8 cellular contexts compared by ENCODE assay signal in the genomic region with DNA sequence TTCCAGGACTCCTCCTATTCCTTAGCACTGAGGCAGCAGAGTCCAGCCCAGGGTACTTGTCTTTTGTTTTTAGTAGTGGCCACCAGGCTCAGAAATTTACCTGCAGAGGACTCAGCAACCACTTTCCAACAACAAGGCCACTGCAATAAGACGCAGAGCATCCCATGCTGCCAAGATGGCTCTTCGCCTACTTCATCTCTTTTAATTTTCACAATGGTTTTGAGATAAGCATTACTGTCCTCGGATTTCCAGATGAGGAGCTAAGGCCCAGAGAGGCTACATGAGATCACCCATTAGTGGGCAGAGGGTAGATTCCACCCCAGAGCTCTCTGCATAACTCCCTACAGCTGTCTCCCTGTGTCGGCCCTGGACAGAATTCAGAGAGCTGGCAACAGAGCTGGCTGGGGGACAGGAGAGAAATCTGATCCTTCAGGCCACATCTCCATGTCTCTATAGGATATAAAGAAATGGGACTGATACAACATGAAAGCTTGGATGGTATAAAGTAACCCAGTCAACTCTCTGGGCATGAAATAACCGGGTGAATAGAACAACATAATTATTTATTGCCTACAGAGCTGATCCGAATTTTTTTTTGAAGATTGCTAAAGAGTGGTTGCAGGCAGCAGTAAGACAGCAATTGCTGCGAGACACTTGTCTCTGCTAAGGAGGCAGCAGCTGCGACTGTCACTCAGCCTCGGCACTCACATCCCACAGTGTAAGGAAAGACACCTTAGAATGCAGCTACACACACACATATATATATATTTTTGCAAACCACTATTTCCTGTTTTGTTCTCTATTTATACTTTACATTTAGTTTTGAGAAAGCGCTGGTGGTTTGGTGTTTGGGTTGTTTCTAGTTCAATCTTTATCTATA. TPM values are rescaled to one million over a fixed set of nuclear protein-coding genes. Genes with fewer than 3 reads are reported as not detected.
DNase-seq lines count a peak whose midpoint lies in the region; ATAC-seq and TF ChIP-seq lines count a peak whose summit lies in the region.

No MANE protein-coding gene starts in this region.

- H3K36me3 ChIP-seq in esophagus muscularis mucosa (no peaks in the 10 kb centered on the region), SK-N-SH (replicated peaks in 1 of 2; ENCODE audit: control insufficient read depth in 1 of 2, insufficient read depth in 2 of 2, low read length in 1 of 2) (no peaks in the 10 kb centered on the region), testis (ENCODE audit: low read depth, missing control alignments) (no peaks in the 10 kb centered on the region)

- H3K9ac ChIP-seq in SK-N-SH = no peak overlapping the region

- H3K4me3 ChIP-seq in GM12865 (ENCODE audit: low read depth, low read length) (no peak overlapping the region), esophagus muscularis mucosa (no peak overlapping the region), SK-N-SH (ENCODE audit: low read depth in 2 of 2, low read length in 1 of 2) (no peak overlapping the region), testis (no peak overlapping the region)

- POLR2A ChIA-PET in SK-N-SH (lab: Yijun Ruan, JAX) = interaction anchor here (0.6 kb wide), 1 partner anchor 28 kb away, joined by 4 read pairs; no protein-coding TSS in a partner anchor

- intact Hi-C loops in esophagus muscularis mucosa (cut with DNase I) (no loop called here), testis (cut with DNase I; ENCODE audit: low total_unique reads) (no loop called here)

- H3K4me2 ChIP-seq in SK-N-SH = no peak overlapping the region

- DNase-seq in GM12865 (ENCODE audit: low read depth) = peak; percentile 77
- DNase-seq in NCI-H2107 treated with DMSO at 0.1 percent for 48 hours (lab: John Stamatoyannopoulos, UW; ENCODE audit: unreplicated experiment) = peak; percentile 42
- peak; percentile 78 for DNase-seq in esophagus muscularis mucosa (ENCODE audit: extremely low spot score)
- DNase-seq in SK-N-SH = no peak
- DNase-seq in testis = no peak
- DNase-seq in cerebellar cortex (ENCODE audit: low spot score) = no peak
- no peak for DNase-seq in NCI-H146 treated with DMSO at 0.1 percent for 48 hours (lab: John Stamatoyannopoulos, UW; ENCODE audit: unreplicated experiment)

- H3K27ac ChIP-seq in esophagus muscularis mucosa (replicated peaks in 1 of 4) (no peak overlapping the region), SK-N-SH (ENCODE audit: low read depth in 2 of 2, low read length in 1 of 2) (no peak overlapping the region), testis (no peak overlapping the region)

- TF ChIP-seq EP300 in esophagus muscularis mucosa (IDR thresholded peaks at IDR 0.05) (no peak), SK-N-SH (IDR thresholded peaks at IDR 0.05; ENCODE audit: borderline replicate concordance in 1 of 2, low read depth in 1 of 2, low read length in 1 of 2) (no peak)

- TF ChIP-seq POLR2A in esophagus muscularis mucosa (IDR thresholded peaks at IDR 0.05; ENCODE audit: low read depth) (no peak), testis (IDR thresholded peaks at IDR 0.05) (no peak)

- ATAC-seq in GM21528 (IDR thresholded peaks at IDR 0.05; ENCODE audit: low FRiP score, unreplicated experiment) = peak; percentile 75

- H3K27me3 ChIP-seq in esophagus muscularis mucosa (peaks cover 0 to 5% (median 0%) of the 10 kb centered on the region in 4 donors), SK-N-SH (ENCODE audit: insufficient read depth) (0 out of 2 replicates have a peak, but pooled peaks cover 2% of the 10 kb centered on the region), testis (no peaks in the 10 kb centered on the region)

- no peak for TF ChIP-seq RAD21 in SK-N-SH (IDR thresholded peaks at IDR 0.05; ENCODE audit: low read length)

- no peaks in the 10 kb centered on the region for H3K4me1 ChIP-seq in esophagus muscularis mucosa
- H3K4me1 ChIP-seq in SK-N-SH (ENCODE audit: control insufficient read depth in 1 of 2, insufficient read depth in 2 of 2, low read depth in 1 of 2, low read length in 1 of 2) = no peaks in the 10 kb centered on the region
- H3K4me1 ChIP-seq in testis = no peaks in the 10 kb centered on the region

- no peaks in the 10 kb centered on the region for H3K79me2 ChIP-seq in SK-N-SH (ENCODE audit: insufficient read depth)

- WGBS in esophagus muscularis mucosa = 76% methylated on average over 10 of the region's 10 CpGs
- WGBS in SK-N-SH (ENCODE audit: low lambda C conversion rate) = 52% methylated on average over 10 of the region's 10 CpGs
- WGBS in testis, 2 donors = 74 to 75% methylated on average over 10 of the region's 10 CpGs

- H4K20me1 ChIP-seq in SK-N-SH (ENCODE audit: insufficient read depth) = no peaks in the 10 kb centered on the region

- H3K9me2 ChIP-seq in SK-N-SH = no peaks in the 10 kb centered on the region

- H3F3A ChIP-seq in SK-N-SH (replicated peaks; ENCODE audit: insufficient read depth) = no peaks in the 10 kb centered on the region

- TF ChIP-seq CTCF in GM12865 (IDR thresholded peaks at IDR 0.05; ENCODE audit: insufficient read depth, low read depth, low read length, missing control alignments) = no peak
- no peak for TF ChIP-seq CTCF in esophagus muscularis mucosa (IDR thresholded peaks at IDR 0.05)
- no peak for TF ChIP-seq CTCF in SK-N-SH (IDR thresholded peaks at IDR 0.05)
- TF ChIP-seq CTCF in testis (IDR thresholded peaks at IDR 0.05) = no peak

- H3K9me3 ChIP-seq in esophagus muscularis mucosa = no peaks in the 10 kb centered on the region
- no peaks in the 10 kb centered on the region for H3K9me3 ChIP-seq in SK-N-SH
- no peaks in the 10 kb centered on the region for H3K9me3 ChIP-seq in testis

- CTCF ChIA-PET in SK-N-SH (lab: Yijun Ruan, JAX) = interaction anchor here (0.7 to 2.5 kb wide), 3 partner anchors 61 to 647 kb away, joined by 3 to 10 read pairs (median 5); no protein-coding TSS in a partner anchor

- no peak overlapping the region for H2AFZ ChIP-seq in SK-N-SH (ENCODE audit: low read depth)

TF ChIP-seq in SK-N-SH, 30 proteins besides CTCF, POLR2A, EP300 and RAD21:
- TF ChIP-seq SMC3 (IDR thresholded peaks at IDR 0.05; ENCODE audit: low read depth, low read length) (no peak), ELF1 (IDR thresholded peaks at IDR 0.05) (no peak), POLR2AphosphoS5 (IDR thresholded peaks at IDR 0.05; ENCODE audit: low read depth, low read length) (no peak), EZH2phosphoT487 (IDR thresholded peaks at IDR 0.05; ENCODE audit: borderline replicate concordance, low read depth) (no peak), MXI1 (IDR thresholded peaks at IDR 0.05; ENCODE audit: low read depth, low read length) (no peak), GATA2 (CRISPR knock-in tag; IDR thresholded peaks at IDR 0.05) (no peak), MEF2A (IDR thresholded peaks at IDR 0.05; ENCODE audit: borderline replicate concordance, low read depth) (no peak), YY1 (IDR thresholded peaks at IDR 0.05; ENCODE audit: low read depth) (no peak), SIN3A (IDR thresholded peaks at IDR 0.05; ENCODE audit: borderline replicate concordance, low read depth, low read length) (no peak), CHD2 (IDR thresholded peaks at IDR 0.05; ENCODE audit: low read length, partially characterized antibody) (no peak), FOXJ3 (CRISPR knock-in tag; IDR thresholded peaks at IDR 0.05) (no peak), USF2 (IDR thresholded peaks at IDR 0.05; ENCODE audit: borderline replicate concordance, low read depth, low read length) (no peak)
- TF ChIP-seq, protein P1, sequence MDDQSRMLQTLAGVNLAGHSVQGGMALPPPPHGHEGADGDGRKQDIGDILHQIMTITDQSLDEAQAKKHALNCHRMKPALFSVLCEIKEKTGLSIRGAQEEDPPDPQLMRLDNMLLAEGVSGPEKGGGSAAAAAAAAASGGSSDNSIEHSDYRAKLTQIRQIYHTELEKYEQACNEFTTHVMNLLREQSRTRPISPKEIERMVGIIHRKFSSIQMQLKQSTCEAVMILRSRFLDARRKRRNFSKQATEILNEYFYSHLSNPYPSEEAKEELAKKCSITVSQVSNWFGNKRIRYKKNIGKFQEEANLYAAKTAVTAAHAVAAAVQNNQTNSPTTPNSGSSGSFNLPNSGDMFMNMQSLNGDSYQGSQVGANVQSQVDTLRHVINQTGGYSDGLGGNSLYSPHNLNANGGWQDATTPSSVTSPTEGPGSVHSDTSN (IDR thresholded peaks at IDR 0.05) = no peak
- TF ChIP-seq, protein P2, sequence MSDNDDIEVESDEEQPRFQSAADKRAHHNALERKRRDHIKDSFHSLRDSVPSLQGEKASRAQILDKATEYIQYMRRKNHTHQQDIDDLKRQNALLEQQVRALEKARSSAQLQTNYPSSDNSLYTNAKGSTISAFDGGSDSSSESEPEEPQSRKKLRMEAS (IDR thresholded peaks at IDR 0.05; ENCODE audit: low read depth) = no peak

RNA-seq across cellular contexts. Expression of gene SCML4, which starts 37.2 kb away (rescaled TPM):
- total RNA-seq in esophagus muscularis mucosa (1 to 10 TPM in 1 of 4 donors, under 1 TPM in 3; 0.32 to 1.2 (median 0.38) TPM), testis (1 to 10 TPM; 1.3 to 1.4 TPM)
- polyA plus RNA-seq in SK-N-SH (2012; rRNA removed) (0.05 TPM in 1 of 2 replicates, not detected in the other), testis (ENCODE audit: insufficient read depth, low read depth, low replicate concordance) (7.8 TPM)
- polyA plus RNA-seq in SK-N-SH (2012; cell fraction: cytosol; rRNA removed) = 0.01 and 0.07 TPM in 2 replicates
- polyA plus RNA-seq in SK-N-SH (2012; cell fraction: nucleus; rRNA removed) = not detected in 2 replicates

Comparison
In these comparisons a context has a peak if more than half of its experiments do, and no peak if none do; other contexts are left out.
1. DNase-seq: peak in GM12865 (single experiment), NCI-H2107 treated with DMSO at 0.1 percent for 48 hours (single experiment) and esophagus muscularis mucosa (single experiment); none in SK-N-SH (single experiment), testis (single experiment), cerebellar cortex (single experiment) and NCI-H146 treated with DMSO at 0.1 percent for 48 hours (single experiment).